Comparison of ENCODE assay signal across 24 cellular contexts in the genomic region with DNA sequence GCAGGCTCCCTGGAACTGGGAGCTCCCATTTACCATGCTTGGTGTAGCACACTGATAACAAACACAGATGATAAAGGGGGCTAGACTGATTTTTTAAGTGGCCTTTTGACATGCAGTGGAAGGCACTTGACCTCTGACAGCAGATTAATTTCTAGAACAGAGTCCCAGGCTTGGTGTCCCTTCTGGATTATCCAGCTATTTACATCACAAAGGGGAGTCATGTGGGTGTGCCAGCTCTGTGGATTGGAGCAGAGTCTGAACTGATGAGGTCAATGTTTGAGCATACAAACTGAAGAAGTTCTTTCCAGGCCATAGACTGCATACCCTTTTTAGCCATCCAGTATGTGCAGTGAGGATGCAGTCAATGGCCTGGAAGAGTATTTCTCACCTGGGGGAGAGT. TPM values are rescaled to one million over a fixed set of nuclear protein-coding genes. Genes with fewer than 3 reads are reported as not detected.
"Had no signal": no experiment of that assay in that cellular context is flagged by ENCODE, and none has a peak within 500 bp of the region (broad histone marks: within the 10 kb centered on the region; RNA-seq: fewer than 3 reads in every experiment).

No MANE protein-coding gene starts in this region.

- H3K36me3 ChIP-seq: colonic mucosa, left lung, neutrophil, pancreas, right atrium auricular region, upper lobe of right lung had no signal

- H3K4me3 Mint-ChIP-seq: activated naive CD8-positive, alpha-beta T cell treated with anti-CD3 and anti-CD28 coated beads for 36 hours; activated T-cell treated with anti-CD3 and anti-CD28 coated beads, Interleukin-2, amount 50 U/mL, for 24 hours; effector memory CD8-positive, alpha-beta T cell; mesothelial cell of epicardium; naive thymus-derived CD8-positive, alpha-beta T cell had no signal

- H3K9me3 Mint-ChIP-seq: activated naive CD8-positive, alpha-beta T cell treated with anti-CD3 and anti-CD28 coated beads for 36 hours; activated T-cell treated with anti-CD3 and anti-CD28 coated beads, Interleukin-2, amount 50 U/mL, for 24 hours; effector memory CD8-positive, alpha-beta T cell; mesothelial cell of epicardium; naive thymus-derived CD8-positive, alpha-beta T cell had no signal

- H3K36me3 Mint-ChIP-seq: activated naive CD8-positive, alpha-beta T cell treated with anti-CD3 and anti-CD28 coated beads for 36 hours; mesothelial cell of epicardium; naive thymus-derived CD8-positive, alpha-beta T cell had no signal

- H2AFZ ChIP-seq: hepatocyte had no signal

- H3K4me2 ChIP-seq: hepatocyte had no signal

- H3K4me3 ChIP-seq: colonic mucosa, dorsolateral prefrontal cortex, hepatocyte, left lung, lung, pancreas, psoas muscle, right atrium auricular region, upper lobe of right lung had no signal

- ATAC-seq: effector memory CD8-positive, alpha-beta T cell; esophagus mucosa; left lung; naive thymus-derived CD8-positive, alpha-beta T cell; pancreas; psoas muscle; stimulated activated naive CD8-positive, alpha-beta T cell treated with anti-CD3 and anti-CD28 coated beads, Interleukin-15, Interleukin-2, amounts not matched to agents 100 U/mL and 50 U/mL, for 24 hours; upper lobe of right lung had no signal

- H3K27me3 ChIP-seq: colonic mucosa, pancreas, right atrium auricular region, upper lobe of right lung had no signal

- H3K9me3 ChIP-seq: colonic mucosa, left lung, neutrophil, pancreas, psoas muscle, right atrium auricular region, upper lobe of right lung had no signal

- H3K27ac Mint-ChIP-seq: activated naive CD8-positive, alpha-beta T cell treated with anti-CD3 and anti-CD28 coated beads for 36 hours; activated T-cell treated with anti-CD3 and anti-CD28 coated beads, Interleukin-2, amount 50 U/mL, for 24 hours; effector memory CD8-positive, alpha-beta T cell; mesothelial cell of epicardium; naive thymus-derived CD8-positive, alpha-beta T cell had no signal

- H3K27ac ChIP-seq: colonic mucosa, dorsolateral prefrontal cortex, hepatocyte, left lung, neutrophil, pancreas, psoas muscle, right atrium auricular region, upper lobe of right lung had no signal

- H3K4me1 Mint-ChIP-seq: activated naive CD8-positive, alpha-beta T cell treated with anti-CD3 and anti-CD28 coated beads for 36 hours had no signal

- H3K4me1 ChIP-seq: colonic mucosa, left lung, pancreas, psoas muscle, right atrium auricular region, upper lobe of right lung had no signal

- DNase-seq: activated CD4-positive, alpha-beta T cell treated with anti-CD3 and anti-CD28 coated beads, Interleukin-2, amount 50 U/mL, for 4 hours; activated CD8-positive, alpha-beta memory T cell treated with anti-CD3 and anti-CD28 coated beads for 24 hours; activated CD8-positive, alpha-beta memory T cell treated with anti-CD3 and anti-CD28 coated beads, Interleukin-2, amount 50 U/mL, for 4 hours; activated naive CD4-positive, alpha-beta T cell treated with Interleukin-2 at 50 U/mL for 16 hours; activated naive CD8-positive, alpha-beta T cell treated with anti-CD3 and anti-CD28 coated beads for 36 hours; activated T-cell treated with anti-CD3 and anti-CD28 coated beads, Interleukin-2, amount 50 U/mL, for 24 hours; colonic mucosa; dorsolateral prefrontal cortex; effector memory CD8-positive, alpha-beta T cell; glutamatergic neuron; kidney glomerular epithelial cell; left lung; naive thymus-derived CD8-positive, alpha-beta T cell; pancreas; psoas muscle; stimulated activated CD4-positive, alpha-beta T cell treated with anti-CD3 and anti-CD28 coated beads, Interleukin-4, amount 100 ng/mL, for 4 hours; stimulated activated naive CD8-positive, alpha-beta T cell treated with anti-CD3 and anti-CD28 coated beads, Interleukin-15, Interleukin-2, amounts not matched to agents 100 U/mL and 50 U/mL, for 24 hours; upper lobe of right lung had no signal

- H3K79me2 ChIP-seq: hepatocyte had no signal

RNA-seq across cellular contexts. Expression of gene SIX2, which starts 31.5 kb away (rescaled TPM):
- total RNA-seq: activated naive CD8-positive, alpha-beta T cell treated with anti-CD3 and anti-CD28 coated beads for 36 hours; mesothelial cell of epicardium; naive thymus-derived CD8-positive, alpha-beta T cell; upper lobe of right lung had no signal
- polyA plus RNA-seq: naive thymus-derived CD8-positive, alpha-beta T cell had no signal
